ENCODE assay signal across 8 cellular contexts in genomic region chr2:71548589-71549485, GRCh38.
DNase-seq lines count a peak whose midpoint lies in the region; ATAC-seq lines count a peak whose summit lies in the region.

No MANE protein-coding gene starts in this region.

- peaks cover 4% of the 10 kb centered on the region for H3K4me1 Mint-ChIP-seq in memory B cell

- H3K36me3 Mint-ChIP-seq in memory B cell: no peaks in the 10 kb centered on the region

- peak; percentile 88 for DNase-seq in AG08395 (ENCODE audit: low spot score)
- DNase-seq in NCI-H446 (lab: John Stamatoyannopoulos, UW): peak; percentile 51 to 74
- peak; percentile 73 to 79 for DNase-seq in activated CD4-positive, alpha-beta T cell treated with anti-CD3 and anti-CD28 coated beads, Interleukin-2, amount 50 U/mL, for 48 hours
- peak; percentile 30 for DNase-seq in effector CD8-positive, alpha-beta T cell (lab: John Stamatoyannopoulos, UW)
- DNase-seq in memory B cell (ENCODE audit: low spot score in 2 of 2): peak; percentile 38 to 64
- peak; percentile 27 to 39 for DNase-seq in stimulated activated CD8-positive, alpha-beta memory T cell treated with anti-CD3 and anti-CD28 coated beads, Interleukin-2, amount 100 ng/mL, for 1 hour (ENCODE audit: low read depth in 2 of 2)
- DNase-seq in GF-D8 (lab: John Stamatoyannopoulos, UW): no peak

- H3K4me3 Mint-ChIP-seq in memory B cell: no peak overlapping the region

- no peaks in the 10 kb centered on the region for H3K9me3 Mint-ChIP-seq in memory B cell

- ATAC-seq in GM18907 (IDR thresholded peaks at IDR 0.05; ENCODE audit: unreplicated experiment) (peak; percentile 50), memory B cell (ENCODE audit: low read depth) (peak; percentile 63)

- H3K27ac Mint-ChIP-seq in memory B cell: no peak overlapping the region

- H3K27me3 Mint-ChIP-seq in memory B cell: peaks cover 20% of the 10 kb centered on the region
